Comparison of ENCODE assay signal across 25 cellular contexts in the genomic region with DNA sequence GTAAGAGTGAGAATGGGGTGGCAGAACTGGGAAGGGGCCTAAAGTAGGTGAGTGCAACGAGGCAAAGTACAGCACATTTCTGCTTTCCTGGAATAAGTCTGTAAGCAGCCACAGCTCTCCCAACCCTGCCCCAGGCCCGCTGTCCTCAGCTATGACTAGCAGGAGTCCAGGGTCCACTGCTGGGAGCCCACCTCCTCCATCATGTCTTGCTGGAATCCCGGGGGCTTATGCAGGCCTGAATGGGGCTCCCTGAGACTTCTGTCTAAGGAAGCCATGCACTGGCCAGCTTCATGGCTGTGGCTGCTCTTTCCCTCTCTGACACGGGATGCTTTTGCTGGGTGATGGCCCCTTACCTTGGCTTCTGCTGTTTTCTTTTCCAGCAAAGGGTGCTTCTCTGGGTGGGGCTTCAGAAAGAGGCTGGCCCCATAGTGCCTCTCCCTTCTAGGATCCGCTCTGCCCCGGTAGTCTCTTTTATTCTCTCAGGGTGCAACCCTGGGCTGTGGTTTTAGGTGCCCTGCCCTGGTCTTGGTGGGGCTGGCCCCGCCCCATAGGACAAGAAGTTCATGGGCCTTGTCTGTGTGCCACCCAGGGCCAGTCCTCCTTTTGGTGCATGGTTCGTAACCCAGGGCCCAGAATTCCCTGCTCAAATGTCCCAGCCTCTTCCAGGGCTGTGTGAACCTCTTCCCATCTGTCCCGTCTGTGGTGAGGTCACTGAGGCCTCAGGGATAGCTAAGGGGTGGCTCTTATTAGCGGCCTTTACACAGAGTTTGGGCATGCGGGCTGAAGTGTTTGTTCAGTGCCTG. TPM values are rescaled to one million over a fixed set of nuclear protein-coding genes. Genes with fewer than 3 reads are reported as not detected.
DNase-seq lines count a peak whose midpoint lies in the region; ATAC-seq and TF ChIP-seq lines count a peak whose summit lies in the region.
"Had no signal": no experiment of that assay in that cellular context is flagged by ENCODE, and none has a peak within 500 bp of the region (broad histone marks: within the 10 kb centered on the region; RNA-seq: fewer than 3 reads in every experiment).

No MANE protein-coding gene starts in this region.

- peak overlapping the region in 1 of 2 donors; percentile 46 for H3K4me3 Mint-ChIP-seq in CD14-positive monocyte
- H3K4me3 Mint-ChIP-seq: CD8-positive, alpha-beta T cell had no signal

- TF ChIP-seq POLR2A in vagina (IDR thresholded peaks at IDR 0.05): no peak

- H3K27me3 ChIP-seq in neutrophil (no peaks in the 10 kb centered on the region), vagina (no peaks in the 10 kb centered on the region)
- H3K27me3 ChIP-seq: BLaER1 had no signal

- peaks cover 59% of the 10 kb centered on the region for H3K4me1 Mint-ChIP-seq in CD14-positive monocyte

- H3K4me1 ChIP-seq in neutrophil (ENCODE audit: control insufficient read depth in 1 of 2, insufficient read depth in 1 of 2, low read depth in 1 of 2, low read length in 1 of 2) (peaks cover 27 to 30% of the 10 kb centered on the region in 2 experiments), vagina (peaks cover 5% of the 10 kb centered on the region)

- H3K4me3 ChIP-seq in neutrophil (ENCODE audit: low read depth in 1 of 2, low read length in 1 of 2): no peak overlapping the region
- no peak overlapping the region for H3K4me3 ChIP-seq in vagina
- H3K4me3 ChIP-seq: BLaER1, SK-N-MC had no signal

- peaks cover 0 to 8% (median 8%) of the 10 kb centered on the region in 3 donors for H3K27me3 Mint-ChIP-seq in CD14-positive monocyte (ENCODE audit: low read depth in 3 of 3)

- peak overlapping the region in 1 of 7 donors; percentile 26 for H3K27ac Mint-ChIP-seq in CD14-positive monocyte

- peaks cover 6 to 32% of the 10 kb centered on the region in 2 donors for H3K36me3 Mint-ChIP-seq in CD14-positive monocyte

- intact Hi-C loops in left colon (cut with DNase I, micrococcal nuclease) (no loop called here), vagina (cut with DNase I) (loop anchor here (10.0 kb wide), 1 partner anchor 480 kb away; no protein-coding TSS in a partner anchor), CD14-positive monocyte (cut with micrococcal nuclease) (loop anchor here (5.0 kb wide), 2 partner anchors 478 to 483 kb away; no protein-coding TSS in a partner anchor)

- peak; percentile 44 for ATAC-seq in left colon
- ATAC-seq: CD8-positive, alpha-beta T cell had no signal

- no peak for TF ChIP-seq CTCF in neutrophil (IDR thresholded peaks at IDR 0.05)
- no peak for TF ChIP-seq CTCF in vagina (IDR thresholded peaks at IDR 0.05)
- no peak for TF ChIP-seq CTCF in CD14-positive monocyte (IDR thresholded peaks at IDR 0.05)

- peak; percentile 11 for DNase-seq in DMS 273 (lab: John Stamatoyannopoulos, UW; ENCODE audit: unreplicated experiment)
- no peak for DNase-seq in DMS 273 treated with DMSO at 0.1 percent for 48 hours (lab: John Stamatoyannopoulos, UW)
- peak; percentile 8 for DNase-seq in ELF-1 (ENCODE audit: low read depth, low spot score)
- DNase-seq in left colon: no peak
- DNase-seq in NCI-H82 treated with DMSO at 0.1 percent for 48 hours (lab: John Stamatoyannopoulos, UW; ENCODE audit: unreplicated experiment): no peak
- DNase-seq in vagina (ENCODE audit: extremely low spot score in 2 of 2): no peak
- DNase-seq in CD14-positive monocyte (ENCODE audit: low spot score): no peak
- DNase-seq: ACHN; Calu3; CD8-positive, alpha-beta T cell; DMS79; H7; Karpas-422; NCI-H187; NCI-H2171; NCI-H446 treated with DMSO at 0.1 percent for 48 hours; NCI-H526 treated with DMSO at 0.1 percent for 48 hours; NK-92 treated with Interleukin-12 subunit alpha and Interleukin-12 subunit beta, amount 100 ng/mL, for 24 hours; SHP77 treated with DMSO at 0.1 percent for 48 hours; SW 1271 had no signal

- peaks cover 4 to 12% (median 7%) of the 10 kb centered on the region in 7 donors for H3K9me3 Mint-ChIP-seq in CD14-positive monocyte

- H3K9me3 ChIP-seq in neutrophil (no peaks in the 10 kb centered on the region), vagina (no peaks in the 10 kb centered on the region)
- H3K9me3 ChIP-seq: BLaER1 had no signal

- H3K27ac ChIP-seq in neutrophil (peak overlapping the region; percentile 85), vagina (no peak overlapping the region)
- H3K27ac ChIP-seq: 22Rv1, BLaER1, RWPE1, SK-N-MC had no signal

- H3K36me3 ChIP-seq in neutrophil: no peaks in the 10 kb centered on the region
- no peaks in the 10 kb centered on the region for H3K36me3 ChIP-seq in vagina

RNA-seq across cellular contexts. Expression of a gene that starts 33.8 kb away (rescaled TPM):
- total RNA-seq in left colon (10 to 100 TPM; 64.9 to 68.3 TPM), vagina (21.6 TPM)
- polyA plus RNA-seq in CD14-positive monocyte: 100 to 1,000 TPM; 304 to 345 TPM

Comparison
In these comparisons a context has a peak if more than half of its experiments do, and no peak if none do; other contexts are left out.
1. DNase-seq: peak in DMS 273 (single experiment) and ELF-1 (single experiment); none in DMS 273 treated with DMSO at 0.1 percent for 48 hours (single experiment), left colon (0 of 2), NCI-H82 treated with DMSO at 0.1 percent for 48 hours (single experiment), vagina (0 of 2) and CD14-positive monocyte (single experiment).
2. intact Hi-C loops: an anchor here in vagina (10.0 kb wide) and CD14-positive monocyte (5.0 kb wide); none called in left colon.